30 cellular contexts compared by ENCODE assay signal in genomic region chr17:48225725-48226567, GRCh38.
"Had no signal": no experiment of that assay in that cellular context is flagged by ENCODE, and none has a peak within 500 bp of the region (broad histone marks: within the 10 kb centered on the region; RNA-seq: fewer than 3 reads in every experiment).

No MANE protein-coding gene starts in this region.

- DNase-seq: activated CD4-positive, alpha-beta T cell treated with anti-CD3 and anti-CD28 coated beads for 48 hours; activated CD4-positive, alpha-beta T cell treated with anti-CD3 and anti-CD28 coated beads, Interleukin-2, amount 50 U/mL, for 48 hours; activated CD8-positive, alpha-beta memory T cell treated with anti-CD3 and anti-CD28 coated beads, Interleukin-2, amount 50 U/mL, for 4 hours; activated gamma-delta T cell treated with Interleukin-2 at 50 U/mL for 16 hours; activated T-cell treated with anti-CD3 and anti-CD28 coated beads, Interleukin-2, amount 50 U/mL, for 24 hours; dermis blood vessel endothelial cell; effector CD4-positive, alpha-beta T cell; foreskin keratinocyte; heart right ventricle; left lung; lower lobe of right lung; mesenchymal stem cell; nucleus accumbens; psoas muscle; sigmoid colon; stimulated activated CD4-positive, alpha-beta T cell treated with anti-CD3 and anti-CD28 coated beads, Interleukin-1b, Interleukin-23, amount 100 ng/mL, for 48 hours; stimulated activated CD4-positive, alpha-beta T cell treated with anti-CD3 and anti-CD28 coated beads, Interleukin-4, amount 100 ng/mL, for 4 hours; stimulated activated CD8-positive, alpha-beta memory T cell treated with anti-CD3 and anti-CD28 coated beads, Interleukin-4, amount 100 ng/mL, for 48 hours; stimulated activated naive B cell treated with anti-CD40 and anti-IgM and Interleukin-4, amounts not matched to agents 10 μg/mL and 1 μg/mL and 100 μg/mL, for 72 hours; T-helper 9 cell; tibial artery; WERI-Rb-1 had no signal

- H3K27ac ChIP-seq: breast epithelium, esophagus muscularis mucosa, foreskin keratinocyte, heart right ventricle, left lung, lower lobe of right lung, parathyroid adenoma, psoas muscle, sigmoid colon, suprapubic skin, tibial artery, WERI-Rb-1 had no signal

- ATAC-seq: activated CD4-positive, CD25-positive, alpha-beta regulatory T cell treated with anti-CD3 and anti-CD28 coated beads, Interleukin-2, amount 50 U/mL, for 24 hours; activated naive CD4-positive, alpha-beta T cell treated with anti-CD3 and anti-CD28 coated beads, Interleukin-2, amount 50 U/mL, for 72 hours; foreskin keratinocyte; heart right ventricle; left lung; lower lobe of right lung; psoas muscle; stimulated activated naive B cell treated with anti-CD40 and anti-IgM and Interleukin-4, amounts not matched to agents 10 μg/mL and 1 μg/mL and 100 μg/mL, for 72 hours had no signal

- H3K4me3 ChIP-seq: breast epithelium, esophagus muscularis mucosa, heart right ventricle, left lung, lower lobe of right lung, psoas muscle, sigmoid colon, smooth muscle cell, suprapubic skin, tibial artery had no signal

- H3K4me3 Mint-ChIP-seq: activated T-cell treated with anti-CD3 and anti-CD28 coated beads, Interleukin-2, amount 50 U/mL, for 24 hours; central memory CD8-positive, alpha-beta T cell; stimulated activated naive B cell treated with anti-CD40 and anti-IgM and Interleukin-4, amounts not matched to agents 10 μg/mL and 1 μg/mL and 100 μg/mL, for 72 hours had no signal

- H3K27me3 Mint-ChIP-seq: activated T-cell treated with anti-CD3 and anti-CD28 coated beads, Interleukin-2, amount 50 U/mL, for 24 hours; central memory CD8-positive, alpha-beta T cell; stimulated activated naive B cell treated with anti-CD40 and anti-IgM and Interleukin-4, amounts not matched to agents 10 μg/mL and 1 μg/mL and 100 μg/mL, for 72 hours had no signal

- H3K27me3 ChIP-seq: breast epithelium had no signal

- H3K4me1 Mint-ChIP-seq: stimulated activated naive B cell treated with anti-CD40 and anti-IgM and Interleukin-4, amounts not matched to agents 10 μg/mL and 1 μg/mL and 100 μg/mL, for 72 hours had no signal

- H3K9me3 Mint-ChIP-seq: activated naive CD4-positive, alpha-beta T cell treated with anti-CD3 and anti-CD28 coated beads, Interleukin-2, amount 50 U/mL, for 72 hours; activated T-cell treated with anti-CD3 and anti-CD28 coated beads, Interleukin-2, amount 50 U/mL, for 24 hours; central memory CD8-positive, alpha-beta T cell; stimulated activated naive B cell treated with anti-CD40 and anti-IgM and Interleukin-4, amounts not matched to agents 10 μg/mL and 1 μg/mL and 100 μg/mL, for 72 hours had no signal

- H3K36me3 Mint-ChIP-seq: activated naive CD4-positive, alpha-beta T cell treated with anti-CD3 and anti-CD28 coated beads, Interleukin-2, amount 50 U/mL, for 72 hours had no signal

- H3K36me3 ChIP-seq: breast epithelium, esophagus muscularis mucosa, heart right ventricle, left lung, lower lobe of right lung, sigmoid colon, suprapubic skin, tibial artery, WERI-Rb-1 had no signal

- H3K27ac Mint-ChIP-seq: activated T-cell treated with anti-CD3 and anti-CD28 coated beads, Interleukin-2, amount 50 U/mL, for 24 hours; stimulated activated naive B cell treated with anti-CD40 and anti-IgM and Interleukin-4, amounts not matched to agents 10 μg/mL and 1 μg/mL and 100 μg/mL, for 72 hours had no signal

- H3K9me3 ChIP-seq: breast epithelium, esophagus muscularis mucosa, heart right ventricle, left lung, lower lobe of right lung, psoas muscle, sigmoid colon, suprapubic skin, tibial artery had no signal

- H3K4me1 ChIP-seq: breast epithelium, foreskin keratinocyte, left lung, lower lobe of right lung, parathyroid adenoma, sigmoid colon, suprapubic skin, tibial artery had no signal
